9 cellular contexts compared by ENCODE assay signal in genomic region chr12:49323524-49324097, GRCh38. TPM values are rescaled to one million over a fixed set of nuclear protein-coding genes. Genes with fewer than 3 reads are reported as not detected.
DNase-seq lines count a peak whose midpoint lies in the region; ATAC-seq, FAIRE-seq and TF ChIP-seq lines count a peak whose summit lies in the region.
"Had no signal": no experiment of that assay in that cellular context is flagged by ENCODE, and none has a peak within 500 bp of the region (broad histone marks: within the 10 kb centered on the region; RNA-seq: fewer than 3 reads in every experiment).

No MANE protein-coding gene starts in this region.

- H3K27ac ChIP-seq in DND-41 (ENCODE audit: low read length) (peak overlapping the region; percentile 82), PC-9 (no peak overlapping the region), esophagus squamous epithelium (peak overlapping the region in 3 of 4 donors; percentile 48 to 76 (median 69))

- H3F3A ChIP-seq in PC-9 (ENCODE audit: insufficient read depth, low read depth) = no peaks in the 10 kb centered on the region

- no peaks in the 10 kb centered on the region for H3K9me3 ChIP-seq in DND-41 (ENCODE audit: insufficient read depth, low read length, severe bottlenecking)
- H3K9me3 ChIP-seq in PC-9 (ENCODE audit: insufficient read depth, low read depth) = no peaks in the 10 kb centered on the region
- no peaks in the 10 kb centered on the region for H3K9me3 ChIP-seq in esophagus squamous epithelium

- DNase-seq in DND-41 = no peak
- DNase-seq in PC-9 = no peak
- no peak for DNase-seq in esophagus squamous epithelium (lab: John Stamatoyannopoulos, UW)
- DNase-seq in posterior vena cava (ENCODE audit: low spot score) = peak; percentile 64
- no peak for DNase-seq in stimulated activated CD4-positive, alpha-beta T cell treated with anti-CD3 and anti-CD28 coated beads, Interleukin-12 subunit alpha, Interleukin-12 subunit beta, amount 100 ng/mL, for 4 hours
- no peak for DNase-seq in NCI-H774 (lab: John Stamatoyannopoulos, UW)
- DNase-seq in RCC 7860 (ENCODE audit: low spot score) = no peak

- 3 to 8% methylated on average over 13 to 17 of the region's 19 CpGs for WGBS in esophagus squamous epithelium, 2 donors

- POLR2A ChIA-PET in PC-9 (lab: Charles Lee; ENCODE audit: unreplicated experiment) = interaction anchor here (0.6 to 1.0 kb wide), 7 partner anchors 11 to 960 kb away, joined by 3 to 8 read pairs (median 4); partner anchors contain the start of genes LIMA1 and SPATS2

- no peak for TF ChIP-seq POLR2A in esophagus squamous epithelium (IDR thresholded peaks at IDR 0.05)

- peaks cover 45% of the 10 kb centered on the region for H3K36me3 ChIP-seq in DND-41 (ENCODE audit: insufficient read depth, low read length)
- H3K36me3 ChIP-seq in PC-9 (ENCODE audit: low read depth) = no peaks in the 10 kb centered on the region
- no peaks in the 10 kb centered on the region for H3K36me3 ChIP-seq in esophagus squamous epithelium

- CTCF ChIA-PET in PC-9 (lab: Charles Lee) = interaction anchor here (1.0 to 2.0 kb wide), 4 partner anchors 8 to 26 kb away, joined by 3 to 11 read pairs (median 9); partner anchors contain the start of gene DNAJC22

- H2AFZ ChIP-seq in DND-41 (ENCODE audit: low read depth, low read length) (peak overlapping the region; percentile 81), PC-9 (peak overlapping the region; percentile 84)

- H3K27me3 ChIP-seq in DND-41 (ENCODE audit: insufficient read depth, low read length, poor library complexity) = no peaks in the 10 kb centered on the region
- H3K27me3 ChIP-seq in PC-9 (ENCODE audit: insufficient read depth, low read depth) = no peaks in the 10 kb centered on the region
- H3K27me3 ChIP-seq in esophagus squamous epithelium = no peaks in the 10 kb centered on the region

- peak overlapping the region; percentile 69 for H3K9ac ChIP-seq in DND-41 (ENCODE audit: low read depth, low read length)

- H3K4me1 ChIP-seq in DND-41 (ENCODE audit: insufficient read depth, low read length) (peaks cover 37% of the 10 kb centered on the region), PC-9 (replicated peaks; ENCODE audit: insufficient read depth) (peaks cover 9% of the 10 kb centered on the region; the same call in 1 of the 2 replicates), esophagus squamous epithelium (peaks cover 8 to 19% (median 12%) of the 10 kb centered on the region in 3 donors)

- TF ChIP-seq CTCF in DND-41 (IDR thresholded peaks at IDR 0.05; ENCODE audit: borderline replicate concordance, extremely low read depth, low read length, poor library complexity, severe bottlenecking) (no peak), PC-9 (conservative IDR thresholded peaks at IDR 0.05) (no peak), esophagus squamous epithelium (IDR thresholded peaks at IDR 0.05) (no peak)

- H4K20me1 ChIP-seq in DND-41 (ENCODE audit: insufficient read depth, low read length) = 0 out of 2 replicates have a peak, but pooled peaks cover 3% of the 10 kb centered on the region
- H4K20me1 ChIP-seq in PC-9 (ENCODE audit: insufficient read depth) = no peaks in the 10 kb centered on the region

- peak overlapping the region; percentile 94 for H3K4me2 ChIP-seq in DND-41 (ENCODE audit: insufficient read depth, low read length)
- peak overlapping the region; percentile 93 for H3K4me2 ChIP-seq in PC-9

- no peak for FAIRE-seq in RCC 7860 (lab: Jason Lieb, UNC)

- no peaks in the 10 kb centered on the region for H3K9me2 ChIP-seq in PC-9 (ENCODE audit: insufficient read depth)

- intact Hi-C loops in PC-9 (cut with micrococcal nuclease; ENCODE audit: unreplicated experiment) (no loop called here), esophagus squamous epithelium (cut with DNase I) (no loop called here), posterior vena cava (cut with DNase I) (no loop called here)

- TSS peak; percentile 64 for BruUV-seq in PC-9 (replicated peaks; lab: Mats Ljungman, UMichigan)

- ATAC-seq in DND-41 (ENCODE audit: insufficient read depth, low read depth) (no peak), HG03342 (IDR thresholded peaks at IDR 0.05; ENCODE audit: unreplicated experiment) (no peak)

- H3K4me3 ChIP-seq in DND-41 (ENCODE audit: low read depth in 1 of 2, low read length in 2 of 2) (peak overlapping the region; percentile 42 to 73), PC-9 (peak overlapping the region; percentile 68), esophagus squamous epithelium (peak overlapping the region; percentile 56 to 86 (median 70))

- peaks cover 28% of the 10 kb centered on the region for H3K79me2 ChIP-seq in DND-41 (ENCODE audit: insufficient read depth, low read length)
- peaks cover 12% of the 10 kb centered on the region for H3K79me2 ChIP-seq in PC-9 (ENCODE audit: low read depth)

RNA-seq across cellular contexts. Expression of gene TROAP, which starts 0.6 kb away (rescaled TPM):
- total RNA-seq in PC-9 (2021) (79.4 and 79.9 TPM in 2 replicates), esophagus squamous epithelium (10 to 100 TPM in 2 of 4 donors, 1 to 10 TPM in 2; 4.6 to 17.5 (median 8.8) TPM), posterior vena cava (under 1 TPM; 0.10 to 0.60 TPM)

RNA-seq across cellular contexts. Expression of gene C1QL4, which starts 13.4 kb away (rescaled TPM):
- total RNA-seq in PC-9 (2021) (0.18 and 0.22 TPM in 2 replicates), esophagus squamous epithelium (not detected), posterior vena cava (not detected)
- total RNA-seq: T-helper 1 cell treated with Interleukin-12 subunit alpha and Interleukin-12 subunit beta and Interleukin-4 antibody, amounts not matched to agents 30 ng/mL and 1 ng/mL, for 36 hours had no signal

RNA-seq across cellular contexts. Expression of gene DNAJC22, which starts 23.1 kb away (rescaled TPM):
- total RNA-seq in PC-9 (2021) (3.7 and 4.7 TPM in 2 replicates), esophagus squamous epithelium (under 1 TPM in 2 of 4 donors, not detected in 2; 0.18 to 0.53 TPM), posterior vena cava (under 1 TPM in 1 of 2 donors, not detected in 1; 0.05 TPM)
- total RNA-seq: T-helper 1 cell treated with Interleukin-12 subunit alpha and Interleukin-12 subunit beta and Interleukin-4 antibody, amounts not matched to agents 30 ng/mL and 1 ng/mL, for 36 hours had no signal

RNA-seq across cellular contexts. Expression of gene PRPH, which starts 28.7 kb away (rescaled TPM):
- total RNA-seq in PC-9 (2021) (0.46 and 0.60 TPM in 2 replicates), esophagus squamous epithelium (under 1 TPM in 1 of 4 donors, not detected in 3; 0.57 TPM), posterior vena cava (under 1 TPM; 0.32 to 0.67 TPM)
- total RNA-seq: T-helper 1 cell treated with Interleukin-12 subunit alpha and Interleukin-12 subunit beta and Interleukin-4 antibody, amounts not matched to agents 30 ng/mL and 1 ng/mL, for 36 hours had no signal

RNA-seq across cellular contexts. Expression of gene SPATS2, which starts 43.7 kb away (rescaled TPM):
- total RNA-seq in PC-9 (2021) (65.1 and 84.3 TPM in 2 replicates), esophagus squamous epithelium (1 to 10 TPM; 4.8 to 9.8 (median 8.5) TPM), posterior vena cava (10 to 100 TPM; 12.1 to 14.8 TPM)
